In genomic region chr4:188887905-188888304, GRCh38 we compare ENCODE assay signal across 29 cellular contexts.
"Had no signal": no experiment of that assay in that cellular context is flagged by ENCODE, and none has a peak within 500 bp of the region (broad histone marks: within the 10 kb centered on the region; RNA-seq: fewer than 3 reads in every experiment).

No MANE protein-coding gene starts in this region.

- FAIRE-seq: islet of Langerhans, kidney, urothelium cell line had no signal

- H3K36me3 Mint-ChIP-seq: naive thymus-derived CD8-positive, alpha-beta T cell; stimulated activated effector memory CD8-positive, alpha-beta T cell treated with anti-CD3 and anti-CD28 coated beads, Interleukin-12 subunit alpha, Interleukin-12 subunit beta, amount 100 ng/mL, for 72 hours had no signal

- H3K27ac ChIP-seq: left lung, lower lobe of right lung, ovary, sigmoid colon, spleen, suprapubic skin, thoracic aorta, tibial artery, upper lobe of right lung had no signal

- H3K4me1 ChIP-seq: left lung, lower lobe of right lung, sigmoid colon, spleen, suprapubic skin, tibial artery, upper lobe of right lung had no signal

- H3K4me3 ChIP-seq: left lung, lower lobe of right lung, ovary, sigmoid colon, spleen, suprapubic skin, thoracic aorta, tibial artery, upper lobe of right lung had no signal

- H3K27me3 ChIP-seq: left lung, ovary, sigmoid colon, spleen, suprapubic skin, tibial artery, upper lobe of right lung had no signal

- H3K4me3 Mint-ChIP-seq: immature natural killer cell; naive thymus-derived CD8-positive, alpha-beta T cell; nephron; neural crest cell; stimulated activated effector memory CD8-positive, alpha-beta T cell treated with anti-CD3 and anti-CD28 coated beads, Interleukin-12 subunit alpha, Interleukin-12 subunit beta, amount 100 ng/mL, for 72 hours; stimulated activated naive CD8-positive, alpha-beta T cell treated with anti-CD3 and anti-CD28 coated beads, Interleukin-15, Interleukin-2, amounts not matched to agents 100 ng/mL and 50 ng/mL, for 24 hours had no signal

- DNase-seq: hippocampal formation; immature natural killer cell; kidney; left colon; left lung; lower lobe of right lung; mammary epithelial cell; mesenchymal stem cell; naive thymus-derived CD8-positive, alpha-beta T cell; ovary; retina; right cardiac atrium; sigmoid colon; small intestine; spleen; stimulated activated CD4-positive, alpha-beta T cell treated with anti-CD3 and anti-CD28 coated beads, Interleukin-4, amount 100 ng/mL, for 24 hours; stimulated activated naive CD4-positive, alpha-beta T cell; tibial artery; trophoblast cell; upper lobe of right lung had no signal

- H3K27me3 Mint-ChIP-seq: naive thymus-derived CD8-positive, alpha-beta T cell; progenitor cell of endocrine pancreas; stimulated activated naive CD8-positive, alpha-beta T cell treated with anti-CD3 and anti-CD28 coated beads, Interleukin-15, Interleukin-2, amounts not matched to agents 100 ng/mL and 50 ng/mL, for 24 hours had no signal

- H3K9me3 ChIP-seq: lower lobe of right lung, ovary, sigmoid colon, suprapubic skin, thoracic aorta, tibial artery, upper lobe of right lung had no signal

- H3K36me3 ChIP-seq: left lung, lower lobe of right lung, ovary, sigmoid colon, spleen, suprapubic skin, thoracic aorta, tibial artery, upper lobe of right lung had no signal

- H3K27ac Mint-ChIP-seq: immature natural killer cell; naive thymus-derived CD8-positive, alpha-beta T cell; nephron; progenitor cell of endocrine pancreas; stimulated activated effector memory CD8-positive, alpha-beta T cell treated with anti-CD3 and anti-CD28 coated beads, Interleukin-12 subunit alpha, Interleukin-12 subunit beta, amount 100 ng/mL, for 72 hours; stimulated activated naive CD8-positive, alpha-beta T cell treated with anti-CD3 and anti-CD28 coated beads, Interleukin-15, Interleukin-2, amounts not matched to agents 100 ng/mL and 50 ng/mL, for 24 hours had no signal

- H3K4me1 Mint-ChIP-seq: immature natural killer cell; naive thymus-derived CD8-positive, alpha-beta T cell; nephron; neural crest cell; stimulated activated effector memory CD8-positive, alpha-beta T cell treated with anti-CD3 and anti-CD28 coated beads, Interleukin-12 subunit alpha, Interleukin-12 subunit beta, amount 100 ng/mL, for 72 hours had no signal
